8 cellular contexts compared by ENCODE assay signal in genomic region chr1:156129687-156130577, GRCh38. TPM values are rescaled to one million over a fixed set of nuclear protein-coding genes. Genes with fewer than 3 reads are reported as not detected.
DNase-seq lines count a peak whose midpoint lies in the region; ATAC-seq and FAIRE-seq lines count a peak whose summit lies in the region.

No MANE protein-coding gene starts in this region.

- peak; percentile 11 to 13 for ATAC-seq in activated CD4-positive, CD25-positive, alpha-beta regulatory T cell treated with anti-CD3 and anti-CD28 coated beads, Interleukin-2, amount 50 U/mL, for 24 hours
- no peak for ATAC-seq in HG03520 (IDR thresholded peaks at IDR 0.05; ENCODE audit: unreplicated experiment)

- FAIRE-seq in GM18507 (lab: Jason Lieb, UNC), result peak; percentile 73

- DNase-seq in 8988T, result peak; percentile 73
- DNase-seq in GM18507 (ENCODE audit: extremely low spot score, insufficient read length, low read depth), result no peak
- DNase-seq in NCI-H2171 (lab: John Stamatoyannopoulos, UW), result peak; percentile 64
- peak; percentile 58 for DNase-seq in cerebellum (ENCODE audit: low spot score)
- DNase-seq in kidney tubule cell (ENCODE audit: low spot score), result peak; percentile 98
- peak; percentile 67 to 77 for DNase-seq in stimulated activated CD4-positive, alpha-beta T cell treated with anti-CD3 and anti-CD28 coated beads, Interleukin-15, amount 100 ng/mL, for 48 hours (ENCODE audit: low read depth in 2 of 2)

RNA-seq across cellular contexts. Expression of gene LMNA, which starts 15.4 kb away (rescaled TPM):
- total RNA-seq in cerebellum, result 26.9 TPM

RNA-seq across cellular contexts. Expression of gene SEMA4A, which starts 23.5 kb away (rescaled TPM):
- 12.3 TPM for total RNA-seq in cerebellum

RNA-seq across cellular contexts. Expression of gene MEX3A, which starts 47.7 kb away (rescaled TPM):
- 49.8 TPM for total RNA-seq in cerebellum
